Comparison of ENCODE assay signal across 1 cellular context in the genomic region with DNA sequence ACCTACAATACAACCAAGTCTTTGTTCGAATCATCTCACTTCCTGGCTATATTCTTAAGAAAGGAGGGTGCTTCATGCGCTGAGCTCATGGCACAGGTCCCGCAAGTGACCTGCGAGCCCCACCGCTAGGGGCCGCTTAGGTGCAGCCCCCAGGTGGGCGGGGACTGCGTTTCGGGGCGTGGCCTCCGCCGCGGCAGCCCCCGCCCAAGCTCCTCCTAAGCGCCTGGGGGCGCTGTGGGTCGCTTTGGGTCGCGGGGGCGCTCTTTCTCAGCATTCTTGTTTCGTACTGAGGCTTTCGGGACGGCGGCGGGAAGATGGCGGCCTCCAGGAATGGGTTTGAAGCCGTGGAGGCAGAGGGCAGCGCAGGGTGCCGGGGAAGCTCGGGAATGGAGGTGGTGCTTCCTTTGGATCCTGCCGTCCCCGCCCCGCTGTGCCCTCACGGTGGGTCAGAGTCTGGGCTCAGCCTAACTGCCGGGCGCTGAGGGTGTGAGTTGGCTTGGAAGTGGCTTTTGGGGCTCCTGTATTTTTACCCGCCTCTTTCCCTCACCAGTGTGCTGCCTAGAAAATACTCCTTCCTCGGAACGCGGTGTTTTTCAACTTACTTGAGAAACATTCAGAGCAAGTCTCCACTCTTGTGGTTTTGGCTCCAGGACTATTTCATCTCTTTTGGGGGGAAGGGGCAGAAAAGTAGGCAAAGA.
TF ChIP-seq lines count a peak whose summit lies in the region.

A gene with protein sequence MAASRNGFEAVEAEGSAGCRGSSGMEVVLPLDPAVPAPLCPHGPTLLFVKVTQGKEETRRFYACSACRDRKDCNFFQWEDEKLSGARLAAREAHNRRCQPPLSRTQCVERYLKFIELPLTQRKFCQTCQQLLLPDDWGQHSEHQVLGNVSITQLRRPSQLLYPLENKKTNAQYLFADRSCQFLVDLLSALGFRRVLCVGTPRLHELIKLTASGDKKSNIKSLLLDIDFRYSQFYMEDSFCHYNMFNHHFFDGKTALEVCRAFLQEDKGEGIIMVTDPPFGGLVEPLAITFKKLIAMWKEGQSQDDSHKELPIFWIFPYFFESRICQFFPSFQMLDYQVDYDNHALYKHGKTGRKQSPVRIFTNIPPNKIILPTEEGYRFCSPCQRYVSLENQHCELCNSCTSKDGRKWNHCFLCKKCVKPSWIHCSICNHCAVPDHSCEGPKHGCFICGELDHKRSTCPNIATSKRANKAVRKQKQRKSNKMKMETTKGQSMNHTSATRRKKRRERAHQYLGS (plus strand): TSS at position 279 of the 698 bp plus-strand sequence. CDS start 36 bp downstream, at position 315.

TF ChIP-seq in HepG2, 621 proteins besides CTCF, POLR2A, EP300 and RAD21 (continued from another document and continues in another):
- TF ChIP-seq, protein P1, sequence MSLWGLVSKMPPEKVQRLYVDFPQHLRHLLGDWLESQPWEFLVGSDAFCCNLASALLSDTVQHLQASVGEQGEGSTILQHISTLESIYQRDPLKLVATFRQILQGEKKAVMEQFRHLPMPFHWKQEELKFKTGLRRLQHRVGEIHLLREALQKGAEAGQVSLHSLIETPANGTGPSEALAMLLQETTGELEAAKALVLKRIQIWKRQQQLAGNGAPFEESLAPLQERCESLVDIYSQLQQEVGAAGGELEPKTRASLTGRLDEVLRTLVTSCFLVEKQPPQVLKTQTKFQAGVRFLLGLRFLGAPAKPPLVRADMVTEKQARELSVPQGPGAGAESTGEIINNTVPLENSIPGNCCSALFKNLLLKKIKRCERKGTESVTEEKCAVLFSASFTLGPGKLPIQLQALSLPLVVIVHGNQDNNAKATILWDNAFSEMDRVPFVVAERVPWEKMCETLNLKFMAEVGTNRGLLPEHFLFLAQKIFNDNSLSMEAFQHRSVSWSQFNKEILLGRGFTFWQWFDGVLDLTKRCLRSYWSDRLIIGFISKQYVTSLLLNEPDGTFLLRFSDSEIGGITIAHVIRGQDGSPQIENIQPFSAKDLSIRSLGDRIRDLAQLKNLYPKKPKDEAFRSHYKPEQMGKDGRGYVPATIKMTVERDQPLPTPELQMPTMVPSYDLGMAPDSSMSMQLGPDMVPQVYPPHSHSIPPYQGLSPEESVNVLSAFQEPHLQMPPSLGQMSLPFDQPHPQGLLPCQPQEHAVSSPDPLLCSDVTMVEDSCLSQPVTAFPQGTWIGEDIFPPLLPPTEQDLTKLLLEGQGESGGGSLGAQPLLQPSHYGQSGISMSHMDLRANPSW (CRISPR knock-in tag; IDR thresholded peaks at IDR 0.05; ENCODE audit: borderline replicate concordance): peak; percentile 71; the same call in 1 of the 2 replicates
- TF ChIP-seq RCOR2 (CRISPR knock-in tag; IDR thresholded peaks at IDR 0.05) (peak; percentile 91), RFX5 (IDR thresholded peaks at IDR 0.05; ENCODE audit: low read depth, low read length) (peak; percentile 9; the same call in 1 of the 2 replicates), ZNF138 (CRISPR knock-in tag; IDR thresholded peaks at IDR 0.05; ENCODE audit: low read depth) (peak; percentile 60; the same call in 1 of the 2 replicates), HNRNPK (IDR thresholded peaks at IDR 0.05; ENCODE audit: low read depth, low read length, poor library complexity, severe bottlenecking) (peak; percentile 40), REPIN1 (CRISPR knock-in tag; IDR thresholded peaks at IDR 0.05; ENCODE audit: borderline replicate concordance, low read depth) (peak; percentile 98), GABPA (IDR thresholded peaks at IDR 0.05; ENCODE audit: low read depth, low read length) (no peak), GABPA (CRISPR knock-in tag; IDR thresholded peaks at IDR 0.05; ENCODE audit: low read depth) (peak; percentile 78), MIXL1 (CRISPR knock-in tag; IDR thresholded peaks at IDR 0.05) (peak; percentile 64; the same call in 1 of the 2 replicates), ZNF230 (CRISPR knock-in tag; IDR thresholded peaks at IDR 0.05) (peak; percentile 69; the same call in 1 of the 2 replicates), ZNF44 (CRISPR knock-in tag; IDR thresholded peaks at IDR 0.05) (peak; percentile 83; the same call in 1 of the 2 replicates), GTF3A (CRISPR knock-in tag; conservative IDR thresholded peaks at IDR 0.05) (peak; percentile 79; the same call in 1 of the 2 replicates), KLF9 (CRISPR knock-in tag; IDR thresholded peaks at IDR 0.05; ENCODE audit: low read depth) (peak; percentile 73; the same call in 1 of the 2 replicates), ZNF766 (CRISPR knock-in tag; IDR thresholded peaks at IDR 0.05; ENCODE audit: borderline replicate concordance) (peak; percentile 76; the same call in 1 of the 2 replicates), ZFP90 (CRISPR knock-in tag; IDR thresholded peaks at IDR 0.05; ENCODE audit: borderline replicate concordance) (peak; percentile 89; the same call in 1 of the 2 replicates), ZFP36L1 (CRISPR knock-in tag; IDR thresholded peaks at IDR 0.05) (0 out of 2 replicates have a peak, but pooled peaks have one; percentile 36), FOXJ3 (CRISPR knock-in tag; IDR thresholded peaks at IDR 0.05; ENCODE audit: borderline replicate concordance) (peak; percentile 65; the same call in 1 of the 2 replicates), FLYWCH1 (CRISPR knock-in tag; IDR thresholded peaks at IDR 0.05) (no peak), ZEB1 (IDR thresholded peaks at IDR 0.05; ENCODE audit: insufficient replicate concordance, low read depth) (peak; percentile 33), FOXC1 (CRISPR knock-in tag; IDR thresholded peaks at IDR 0.05; ENCODE audit: borderline replicate concordance) (peak; percentile 53; the same call in 1 of the 2 replicates), RBM39 (IDR thresholded peaks at IDR 0.05; ENCODE audit: low read depth, low read length, poor library complexity, severe bottlenecking) (peak; percentile 85), ZNF747 (CRISPR knock-in tag; IDR thresholded peaks at IDR 0.05; ENCODE audit: borderline replicate concordance) (peak; percentile 94), SIN3B (IDR thresholded peaks at IDR 0.05; ENCODE audit: low read length) (peak; percentile 89), SMAD3 (CRISPR knock-in tag; IDR thresholded peaks at IDR 0.05) (peak; percentile 91), HNRNPL (IDR thresholded peaks at IDR 0.05; ENCODE audit: low read depth, low read length) (0 out of 2 replicates have a peak, but pooled peaks have one; percentile 50), RXRA (CRISPR knock-in tag; IDR thresholded peaks at IDR 0.05) (peak; percentile 71; the same call in 1 of the 2 replicates), U2AF1 (optimal IDR thresholded peaks at IDR 0.05; ENCODE audit: low read depth, low read length) (peak; percentile 100), KDM5A (IDR thresholded peaks at IDR 0.05; ENCODE audit: borderline replicate concordance, low read length) (peak; percentile 94), SP5 (CRISPR knock-in tag; IDR thresholded peaks at IDR 0.05; ENCODE audit: borderline replicate concordance, low read depth) (peak; percentile 76), ASH2L (IDR thresholded peaks at IDR 0.05; ENCODE audit: insufficient read length, low read depth, low read length) (peak; percentile 86), IKZF4 (CRISPR knock-in tag; IDR thresholded peaks at IDR 0.05; ENCODE audit: borderline replicate concordance, low read depth, not compliant biosample characterization) (peak; percentile 58), ZNF589 (CRISPR knock-in tag; conservative IDR thresholded peaks at IDR 0.05) (peak; percentile 65; the same call in 1 of the 2 replicates), ZNF619 (CRISPR knock-in tag; IDR thresholded peaks at IDR 0.05) (peak; percentile 96; the same call in 1 of the 2 replicates), PHF5A (CRISPR knock-in tag; IDR thresholded peaks at IDR 0.05; ENCODE audit: low read depth, unreplicated experiment) (peak; percentile 92), SALL2 (CRISPR knock-in tag; IDR thresholded peaks at IDR 0.05) (peak; percentile 90), ZNF781 (CRISPR knock-in tag; IDR thresholded peaks at IDR 0.05; ENCODE audit: borderline replicate concordance, not compliant biosample characterization) (peak; percentile 57), MXI1 (IDR thresholded peaks at IDR 0.05; ENCODE audit: borderline replicate concordance, low read depth, low read length) (peak; percentile 88; the same call in 2 of the 3 replicates), EHMT2 (IDR thresholded peaks at IDR 0.05; ENCODE audit: borderline replicate concordance, low read depth, low read length) (peak; percentile 85; the same call in 1 of the 2 replicates)
- TF ChIP-seq, protein P2, sequence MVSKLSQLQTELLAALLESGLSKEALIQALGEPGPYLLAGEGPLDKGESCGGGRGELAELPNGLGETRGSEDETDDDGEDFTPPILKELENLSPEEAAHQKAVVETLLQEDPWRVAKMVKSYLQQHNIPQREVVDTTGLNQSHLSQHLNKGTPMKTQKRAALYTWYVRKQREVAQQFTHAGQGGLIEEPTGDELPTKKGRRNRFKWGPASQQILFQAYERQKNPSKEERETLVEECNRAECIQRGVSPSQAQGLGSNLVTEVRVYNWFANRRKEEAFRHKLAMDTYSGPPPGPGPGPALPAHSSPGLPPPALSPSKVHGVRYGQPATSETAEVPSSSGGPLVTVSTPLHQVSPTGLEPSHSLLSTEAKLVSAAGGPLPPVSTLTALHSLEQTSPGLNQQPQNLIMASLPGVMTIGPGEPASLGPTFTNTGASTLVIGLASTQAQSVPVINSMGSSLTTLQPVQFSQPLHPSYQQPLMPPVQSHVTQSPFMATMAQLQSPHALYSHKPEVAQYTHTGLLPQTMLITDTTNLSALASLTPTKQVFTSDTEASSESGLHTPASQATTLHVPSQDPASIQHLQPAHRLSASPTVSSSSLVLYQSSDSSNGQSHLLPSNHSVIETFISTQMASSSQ (IDR thresholded peaks at IDR 0.05; ENCODE audit: low read depth): no peak
- TF ChIP-seq, protein P2 (CRISPR knock-in tag; IDR thresholded peaks at IDR 0.05; ENCODE audit: borderline replicate concordance): peak; percentile 68; the same call in 1 of the 2 replicates
- TF ChIP-seq, protein P3, sequence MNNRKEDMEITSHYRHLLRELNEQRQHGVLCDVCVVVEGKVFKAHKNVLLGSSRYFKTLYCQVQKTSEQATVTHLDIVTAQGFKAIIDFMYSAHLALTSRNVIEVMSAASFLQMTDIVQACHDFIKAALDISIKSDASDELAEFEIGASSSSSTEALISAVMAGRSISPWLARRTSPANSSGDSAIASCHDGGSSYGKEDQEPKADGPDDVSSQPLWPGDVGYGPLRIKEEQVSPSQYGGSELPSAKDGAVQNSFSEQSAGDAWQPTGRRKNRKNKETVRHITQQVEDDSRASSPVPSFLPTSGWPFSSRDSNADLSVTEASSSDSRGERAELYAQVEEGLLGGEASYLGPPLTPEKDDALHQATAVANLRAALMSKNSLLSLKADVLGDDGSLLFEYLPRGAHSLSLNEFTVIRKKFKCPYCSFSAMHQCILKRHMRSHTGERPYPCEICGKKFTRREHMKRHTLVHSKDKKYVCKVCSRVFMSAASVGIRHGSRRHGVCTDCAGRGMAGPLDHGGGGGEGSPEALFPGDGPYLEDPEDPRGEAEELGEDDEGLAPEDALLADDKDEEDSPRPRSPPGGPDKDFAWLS (CRISPR knock-in tag; IDR thresholded peaks at IDR 0.05; ENCODE audit: borderline replicate concordance): no peak
- TF ChIP-seq, protein P4, sequence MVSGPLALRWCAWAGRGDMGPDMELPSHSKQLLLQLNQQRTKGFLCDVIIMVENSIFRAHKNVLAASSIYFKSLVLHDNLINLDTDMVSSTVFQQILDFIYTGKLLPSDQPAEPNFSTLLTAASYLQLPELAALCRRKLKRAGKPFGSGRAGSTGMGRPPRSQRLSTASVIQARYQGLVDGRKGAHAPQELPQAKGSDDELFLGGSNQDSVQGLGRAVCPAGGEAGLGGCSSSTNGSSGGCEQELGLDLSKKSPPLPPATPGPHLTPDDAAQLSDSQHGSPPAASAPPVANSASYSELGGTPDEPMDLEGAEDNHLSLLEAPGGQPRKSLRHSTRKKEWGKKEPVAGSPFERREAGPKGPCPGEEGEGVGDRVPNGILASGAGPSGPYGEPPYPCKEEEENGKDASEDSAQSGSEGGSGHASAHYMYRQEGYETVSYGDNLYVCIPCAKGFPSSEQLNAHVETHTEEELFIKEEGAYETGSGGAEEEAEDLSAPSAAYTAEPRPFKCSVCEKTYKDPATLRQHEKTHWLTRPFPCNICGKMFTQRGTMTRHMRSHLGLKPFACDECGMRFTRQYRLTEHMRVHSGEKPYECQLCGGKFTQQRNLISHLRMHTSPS (CRISPR knock-in tag; IDR thresholded peaks at IDR 0.05; ENCODE audit: low read depth): no peak
- TF ChIP-seq, protein P5, sequence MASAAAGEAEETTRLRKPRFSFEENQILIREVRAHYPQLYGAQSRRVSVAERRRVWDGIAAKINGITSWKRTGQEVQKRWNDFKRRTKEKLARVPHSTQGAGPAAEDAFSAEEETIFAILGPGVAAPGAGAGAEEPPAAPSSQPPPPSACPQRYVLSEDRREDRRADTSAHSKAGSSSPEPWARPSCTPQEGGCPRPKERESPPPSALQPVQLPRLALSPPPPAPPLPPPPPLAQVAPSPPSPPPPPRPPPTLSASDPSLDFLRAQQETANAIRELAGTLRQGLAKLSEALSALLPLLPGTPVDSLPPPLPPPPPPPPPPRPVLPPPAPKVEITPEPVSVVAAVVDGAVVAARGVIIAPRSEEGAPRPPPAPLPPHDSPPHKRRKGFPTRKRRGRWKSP (CRISPR knock-in tag; IDR thresholded peaks at IDR 0.05): peak; percentile 81
- TF ChIP-seq, protein P6, sequence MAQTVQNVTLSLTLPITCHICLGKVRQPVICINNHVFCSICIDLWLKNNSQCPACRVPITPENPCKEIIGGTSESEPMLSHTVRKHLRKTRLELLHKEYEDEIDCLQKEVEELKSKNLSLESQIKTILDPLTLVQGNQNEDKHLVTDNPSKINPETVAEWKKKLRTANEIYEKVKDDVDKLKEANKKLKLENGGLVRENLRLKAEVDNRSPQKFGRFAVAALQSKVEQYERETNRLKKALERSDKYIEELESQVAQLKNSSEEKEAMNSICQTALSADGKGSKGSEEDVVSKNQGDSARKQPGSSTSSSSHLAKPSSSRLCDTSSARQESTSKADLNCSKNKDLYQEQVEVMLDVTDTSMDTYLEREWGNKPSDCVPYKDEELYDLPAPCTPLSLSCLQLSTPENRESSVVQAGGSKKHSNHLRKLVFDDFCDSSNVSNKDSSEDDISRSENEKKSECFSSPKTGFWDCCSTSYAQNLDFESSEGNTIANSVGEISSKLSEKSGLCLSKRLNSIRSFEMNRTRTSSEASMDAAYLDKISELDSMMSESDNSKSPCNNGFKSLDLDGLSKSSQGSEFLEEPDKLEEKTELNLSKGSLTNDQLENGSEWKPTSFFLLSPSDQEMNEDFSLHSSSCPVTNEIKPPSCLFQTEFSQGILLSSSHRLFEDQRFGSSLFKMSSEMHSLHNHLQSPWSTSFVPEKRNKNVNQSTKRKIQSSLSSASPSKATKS (CRISPR knock-in tag; IDR thresholded peaks at IDR 0.05): 0 out of 2 replicates have a peak, but pooled peaks have one; percentile 89
